Comparison of ENCODE assay signal across 9 cellular contexts in genomic region chr10:76036410-76036940, GRCh38.
DNase-seq lines count a peak whose midpoint lies in the region; ATAC-seq, FAIRE-seq and TF ChIP-seq lines count a peak whose summit lies in the region.
"Had no signal": no experiment of that assay in that cellular context is flagged by ENCODE, and none has a peak within 500 bp of the region (broad histone marks: within the 10 kb centered on the region; RNA-seq: fewer than 3 reads in every experiment).

No MANE protein-coding gene starts in this region.

- H3K27ac Mint-ChIP-seq in CD8-positive, alpha-beta T cell, result no peak overlapping the region
- no peak overlapping the region for H3K27ac Mint-ChIP-seq in astrocyte (ENCODE audit: unreplicated experiment)
- H3K27ac Mint-ChIP-seq: T-helper 1 cell treated with Interleukin-12 subunit alpha and Interleukin-12 subunit beta and Interleukin-4 antibody, amounts not matched to agents 30 μg/mL and 1 μg/mL, for 36 hours had no signal

- H3K36me3 Mint-ChIP-seq in CD8-positive, alpha-beta T cell, result no peaks in the 10 kb centered on the region
- peaks cover 3% of the 10 kb centered on the region for H3K36me3 Mint-ChIP-seq in astrocyte (ENCODE audit: low read depth, unreplicated experiment)

- POLR2A ChIA-PET in CD8-positive, alpha-beta T cell (lab: Charles Lee), result no interaction called here

- H2AFZ ChIP-seq in astrocyte (ENCODE audit: low read depth, low read length), result no peak overlapping the region

- H3K79me2 ChIP-seq in astrocyte (ENCODE audit: insufficient read depth, low read length), result no peaks in the 10 kb centered on the region

- FAIRE-seq in astrocyte (lab: Jason Lieb, UNC), result no peak

- TF ChIP-seq CTCF in CD8-positive, alpha-beta T cell (IDR thresholded peaks at IDR 0.05), result no peak
- TF ChIP-seq CTCF in astrocyte (IDR thresholded peaks at IDR 0.05; ENCODE audit: insufficient read depth, low read depth, low read length), result peak; percentile 93

- H3K4me3 Mint-ChIP-seq in CD8-positive, alpha-beta T cell, result no peak overlapping the region
- H3K4me3 Mint-ChIP-seq in astrocyte (ENCODE audit: unreplicated experiment), result no peak overlapping the region
- H3K4me3 Mint-ChIP-seq: T-helper 1 cell treated with Interleukin-12 subunit alpha and Interleukin-12 subunit beta and Interleukin-4 antibody, amounts not matched to agents 30 μg/mL and 1 μg/mL, for 36 hours had no signal

- intact Hi-C loops in CD8-positive, alpha-beta T cell (cut with DNase I, micrococcal nuclease), result loop anchor here (5.0 kb wide), 2 partner anchors 634 to 1076 kb away; partner anchors contain the start of gene ZNF503 (in 1 of the 2)
- intact Hi-C loops in right cardiac atrium (cut with DNase I), result loop anchor here (2.0 to 10.0 kb wide), 3 partner anchors 636 to 642 kb away; partner anchors contain the start of gene ZNF503 (in 2 of the 4)
- intact Hi-C loops in sciatic nerve (cut with DNase I), result loop anchor here (5.0 kb wide), 1 partner anchor 634 kb away; the partner anchor contains the start of gene ZNF503

- peaks cover 5% of the 10 kb centered on the region for H3K27me3 Mint-ChIP-seq in CD8-positive, alpha-beta T cell (ENCODE audit: low read depth)
- H3K27me3 Mint-ChIP-seq in astrocyte (ENCODE audit: low read depth, unreplicated experiment), result peaks cover 5% of the 10 kb centered on the region

- peak in 4 of 7 experiments; percentile 7 to 24 (median 14) for DNase-seq in CD8-positive, alpha-beta T cell
- DNase-seq in GM19238 (ENCODE audit: insufficient read length, low spot score) (peak; percentile 53), RPMI8226 (peak; percentile 29), astrocyte (ENCODE audit: low read depth) (peak; percentile 39), right cardiac atrium (peak; percentile 72 to 89 (median 87)), sciatic nerve (ENCODE audit: low spot score) (peak; percentile 89)
- DNase-seq in stimulated activated naive CD4-positive, alpha-beta T cell treated with Interleukin-2 at 50 U/mL for 16 hours (lab: John Stamatoyannopoulos, UW), result no peak

- peak overlapping the region; percentile 66 for H3K4me2 ChIP-seq in astrocyte (ENCODE audit: low read length)

- CTCF ChIA-PET in CD8-positive, alpha-beta T cell (lab: Charles Lee), result interaction anchor here (0.5 to 1.4 kb wide), 4 partner anchors 9 to 637 kb away, joined by 3 to 4 read pairs (median 4); no protein-coding TSS in a partner anchor

- peaks cover 5% of the 10 kb centered on the region for H3K9me3 Mint-ChIP-seq in CD8-positive, alpha-beta T cell
- H3K9me3 Mint-ChIP-seq in astrocyte (ENCODE audit: unreplicated experiment), result peaks cover 10% of the 10 kb centered on the region

- no peaks in the 10 kb centered on the region for H3K4me1 Mint-ChIP-seq in CD8-positive, alpha-beta T cell (ENCODE audit: low read depth)
- H3K4me1 Mint-ChIP-seq in astrocyte (ENCODE audit: low read depth, unreplicated experiment), result peaks cover 14% of the 10 kb centered on the region

- H3K27me3 ChIP-seq in CD8-positive, alpha-beta T cell (ENCODE audit: insufficient read depth, low read length), result no peaks in the 10 kb centered on the region
- H3K27me3 ChIP-seq in astrocyte (ENCODE audit: insufficient read depth, low read length) (no peaks in the 10 kb centered on the region), right cardiac atrium (ENCODE audit: control insufficient read depth, insufficient read depth) (no peaks in the 10 kb centered on the region)

- no peaks in the 10 kb centered on the region for H3K9me3 ChIP-seq in CD8-positive, alpha-beta T cell (ENCODE audit: low read length)
- H3K9me3 ChIP-seq in astrocyte (ENCODE audit: insufficient read depth, low read depth, low read length) (no peaks in the 10 kb centered on the region), right cardiac atrium (ENCODE audit: control insufficient read depth, low read length) (no peaks in the 10 kb centered on the region)

- no peak for ATAC-seq in CD8-positive, alpha-beta T cell
- ATAC-seq in HG03565 (IDR thresholded peaks at IDR 0.05; ENCODE audit: unreplicated experiment) (peak; percentile 72), right cardiac atrium (peak; percentile 82 to 86), sciatic nerve (peak; percentile 88)

- no peaks in the 10 kb centered on the region for H3K36me3 ChIP-seq in CD8-positive, alpha-beta T cell (ENCODE audit: insufficient read depth, low read length)
- no peaks in the 10 kb centered on the region for H3K36me3 ChIP-seq in astrocyte (ENCODE audit: insufficient read depth, low read length)

- 39% methylated on average over 11 of the region's 11 CpGs for WGBS in right cardiac atrium

- no peaks in the 10 kb centered on the region for H3K4me1 ChIP-seq in CD8-positive, alpha-beta T cell (ENCODE audit: insufficient read depth, low read length)
- peaks cover 15% of the 10 kb centered on the region for H3K4me1 ChIP-seq in astrocyte (ENCODE audit: insufficient read depth, low read length)
- no peaks in the 10 kb centered on the region for H3K4me1 ChIP-seq in right cardiac atrium (ENCODE audit: control insufficient read depth, insufficient read depth, low read length)

- H4K20me1 ChIP-seq in astrocyte (ENCODE audit: insufficient read depth, low read length), result no peaks in the 10 kb centered on the region

- H3K4me3 ChIP-seq in CD8-positive, alpha-beta T cell (ENCODE audit: low read depth, low read length), result no peak overlapping the region
- H3K4me3 ChIP-seq in astrocyte (ENCODE audit: insufficient read depth, low read depth, low read length) (no peak overlapping the region), right cardiac atrium (ENCODE audit: low read length) (peak overlapping the region; percentile 27)

- no peak overlapping the region for H3K9ac ChIP-seq in astrocyte (ENCODE audit: low read length)

- no peak overlapping the region for H3K27ac ChIP-seq in CD8-positive, alpha-beta T cell (ENCODE audit: low read depth, low read length)
- H3K27ac ChIP-seq in astrocyte (ENCODE audit: low read depth, low read length) (no peak overlapping the region), right cardiac atrium (ENCODE audit: low read length) (no peak overlapping the region)
